Comparison of ENCODE assay signal across 19 cellular contexts in the genomic region with DNA sequence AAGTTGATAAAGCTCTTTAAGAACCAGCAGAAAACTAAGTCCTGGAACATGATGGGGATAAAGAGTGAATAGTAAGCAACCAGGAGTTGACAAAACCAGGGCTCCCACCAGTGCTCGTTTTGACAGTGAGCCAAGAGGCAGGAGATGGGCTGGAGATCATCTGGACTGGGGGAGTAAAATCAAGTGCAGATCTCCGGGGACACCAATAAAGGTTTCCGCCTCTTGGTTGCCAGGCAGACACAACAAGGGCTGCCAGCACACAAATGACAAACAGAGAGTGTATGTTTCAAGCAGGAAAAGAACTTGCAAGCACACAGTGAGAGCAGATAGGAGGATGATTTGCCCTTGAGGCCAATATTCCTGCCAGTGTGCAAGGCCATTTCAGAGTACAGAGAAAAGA.
DNase-seq lines count a peak whose midpoint lies in the region; ATAC-seq, FAIRE-seq and TF ChIP-seq lines count a peak whose summit lies in the region.
"Had no signal": no experiment of that assay in that cellular context is flagged by ENCODE, and none has a peak within 500 bp of the region (broad histone marks: within the 10 kb centered on the region; RNA-seq: fewer than 3 reads in every experiment).

No MANE protein-coding gene starts in this region.

- H3K4me3 ChIP-seq in BE2C (ENCODE audit: low read depth, low read length) (peak overlapping the region; percentile 9; the same call in 1 of the 2 replicates), keratinocyte (ENCODE audit: control insufficient read depth in 2 of 3, extremely low read depth in 1 of 3, insufficient read depth in 2 of 3, low read depth in 1 of 3, low read length in 3 of 3) (no peak overlapping the region)
- H3K4me3 ChIP-seq: adrenal gland; BLaER1 treated with 17β-estradiol and CSF1 and Interleukin-3, amounts not matched to agents 10 nM and 100 nM; gastrocnemius medialis; right lobe of liver; SJSA1 had no signal

- peak; percentile 87 for DNase-seq in BE2C
- no peak for DNase-seq in keratinocyte (ENCODE audit: low read depth, low spot score)
- DNase-seq in Kasumi-1 (lab: John Stamatoyannopoulos, UW) = no peak
- DNase-seq in activated CD4-positive, alpha-beta T cell treated with anti-CD3 and anti-CD28 coated beads, Interleukin-2, amount 50 U/mL, for 48 hours = no peak
- no peak for DNase-seq in GF-D8 (lab: John Stamatoyannopoulos, UW)
- no peak for DNase-seq in D341Med (ENCODE audit: low spot score)
- DNase-seq: activated B cell treated with CpG ODN at 0.5 μM for 24 hours; activated T-cell treated with anti-CD3 and anti-CD28 coated beads, Interleukin-2, amount 50 U/mL, for 1 hour; gastrocnemius medialis; kidney; natural killer cell; NCI-H774; right lobe of liver had no signal

- no peaks in the 10 kb centered on the region for H3K9me3 ChIP-seq in BE2C
- no peaks in the 10 kb centered on the region for H3K9me3 ChIP-seq in keratinocyte (ENCODE audit: control insufficient read depth, low read depth, low read length)
- H3K9me3 ChIP-seq: adrenal gland; BLaER1 treated with 17β-estradiol and CSF1 and Interleukin-3, amounts not matched to agents 10 nM and 100 nM; gastrocnemius medialis; right lobe of liver; SJSA1 had no signal

- peak overlapping the region; percentile 58 for H3K4me2 ChIP-seq in keratinocyte (ENCODE audit: control insufficient read depth, extremely low read depth, insufficient read depth, low read depth, low read length)

- no peaks in the 10 kb centered on the region for H4K20me1 ChIP-seq in keratinocyte (ENCODE audit: control insufficient read depth, extremely low read depth, insufficient read depth, low read length)
- H4K20me1 ChIP-seq: BLaER1 treated with 17β-estradiol and CSF1 and Interleukin-3, amounts not matched to agents 10 nM and 100 nM had no signal

- no peak overlapping the region for H3K9ac ChIP-seq in keratinocyte (ENCODE audit: control insufficient read depth, extremely low read depth, insufficient read depth, low read length)
- H3K9ac ChIP-seq: BLaER1 treated with 17β-estradiol and CSF1 and Interleukin-3, amounts not matched to agents 10 nM and 100 nM had no signal

- H3K27me3 ChIP-seq in BE2C = no peaks in the 10 kb centered on the region
- H3K27me3 ChIP-seq in keratinocyte (ENCODE audit: control insufficient read depth, extremely low read depth, insufficient read depth, low read length) = no peaks in the 10 kb centered on the region
- H3K27me3 ChIP-seq: adrenal gland; BLaER1 treated with 17β-estradiol and CSF1 and Interleukin-3, amounts not matched to agents 10 nM and 100 nM; gastrocnemius medialis; right lobe of liver; SJSA1 had no signal

- H3K4me1 ChIP-seq in BE2C (peaks cover 21% of the 10 kb centered on the region), keratinocyte (ENCODE audit: control insufficient read depth, extremely low read depth, insufficient read depth, low read length) (peaks cover 20% of the 10 kb centered on the region)
- H3K4me1 ChIP-seq: gastrocnemius medialis, right lobe of liver, SJSA1 had no signal

- FAIRE-seq in keratinocyte (lab: Jason Lieb, UNC) = no peak
- FAIRE-seq: GM18507, kidney had no signal

- TF ChIP-seq CTCF in BE2C (IDR thresholded peaks at IDR 0.05; ENCODE audit: low read depth, low read length) (no peak), keratinocyte (optimal IDR thresholded peaks at IDR 0.05 in 1 of 3, IDR thresholded peaks at IDR 0.05 in 1 of 3, conservative IDR thresholded peaks at IDR 0.05 in 1 of 3; ENCODE audit: extremely low read depth in 1 of 3, insufficient read depth in 2 of 3, low read length in 3 of 3) (no peak)

- H2AFZ ChIP-seq in keratinocyte (ENCODE audit: control insufficient read depth, low read length) = no peak overlapping the region

- dilution Hi-C loops in keratinocyte (cut with MboI; ENCODE audit: extremely low pct_ligation_motif_present, low sequenced_read_pairs) = no loop called here

- H3K27ac ChIP-seq in keratinocyte (ENCODE audit: control insufficient read depth, insufficient read depth, low read length) = peak overlapping the region; percentile 75
- H3K27ac ChIP-seq: adrenal gland; BLaER1 treated with 17β-estradiol and CSF1 and Interleukin-3, amounts not matched to agents 10 nM and 100 nM; gastrocnemius medialis; right lobe of liver; SJSA1 had no signal

- no peaks in the 10 kb centered on the region for H3K79me2 ChIP-seq in keratinocyte (ENCODE audit: control insufficient read depth, insufficient read depth, low read length)

- H3K9me1 ChIP-seq in keratinocyte (ENCODE audit: control insufficient read depth, extremely low read depth, insufficient read depth, low read length) = no peaks in the 10 kb centered on the region

- H3K36me3 ChIP-seq in BE2C (no peaks in the 10 kb centered on the region), keratinocyte (ENCODE audit: control insufficient read depth in 2 of 2, extremely low read depth in 1 of 2, insufficient read depth in 2 of 2, low read length in 2 of 2) (no peaks in the 10 kb centered on the region)
- H3K36me3 ChIP-seq: adrenal gland; BLaER1 treated with 17β-estradiol and CSF1 and Interleukin-3, amounts not matched to agents 10 nM and 100 nM; gastrocnemius medialis; right lobe of liver; SJSA1 had no signal

- ATAC-seq in HG03460 (IDR thresholded peaks at IDR 0.05; ENCODE audit: unreplicated experiment) (peak; percentile 6), SK-N-SH treated with all-trans-retinoic acid at 6 μM for 48 hours (peak; percentile 62)
- ATAC-seq: gastrocnemius medialis, natural killer cell, right lobe of liver had no signal

TF ChIP-seq in SK-N-SH treated with all-trans-retinoic acid at 6 μM for 48 hours, 23 proteins besides CTCF, POLR2A, EP300 and RAD21:
- TF ChIP-seq ZFP3 (CRISPR knock-in tag; IDR thresholded peaks at IDR 0.05) = no peak
- TF ChIP-seq, protein P1, sequence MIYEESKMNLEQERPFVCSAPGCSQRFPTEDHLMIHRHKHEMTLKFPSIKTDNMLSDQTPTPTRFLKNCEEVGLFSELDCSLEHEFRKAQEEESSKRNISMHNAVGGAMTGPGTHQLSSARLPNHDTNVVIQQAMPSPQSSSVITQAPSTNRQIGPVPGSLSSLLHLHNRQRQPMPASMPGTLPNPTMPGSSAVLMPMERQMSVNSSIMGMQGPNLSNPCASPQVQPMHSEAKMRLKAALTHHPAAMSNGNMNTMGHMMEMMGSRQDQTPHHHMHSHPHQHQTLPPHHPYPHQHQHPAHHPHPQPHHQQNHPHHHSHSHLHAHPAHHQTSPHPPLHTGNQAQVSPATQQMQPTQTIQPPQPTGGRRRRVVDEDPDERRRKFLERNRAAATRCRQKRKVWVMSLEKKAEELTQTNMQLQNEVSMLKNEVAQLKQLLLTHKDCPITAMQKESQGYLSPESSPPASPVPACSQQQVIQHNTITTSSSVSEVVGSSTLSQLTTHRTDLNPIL (CRISPR knock-in tag; IDR thresholded peaks at IDR 0.05; ENCODE audit: low read depth) = no peak
- TF ChIP-seq CSDC2 (CRISPR knock-in tag; IDR thresholded peaks at IDR 0.05) = no peak
- TF ChIP-seq, protein P2, sequence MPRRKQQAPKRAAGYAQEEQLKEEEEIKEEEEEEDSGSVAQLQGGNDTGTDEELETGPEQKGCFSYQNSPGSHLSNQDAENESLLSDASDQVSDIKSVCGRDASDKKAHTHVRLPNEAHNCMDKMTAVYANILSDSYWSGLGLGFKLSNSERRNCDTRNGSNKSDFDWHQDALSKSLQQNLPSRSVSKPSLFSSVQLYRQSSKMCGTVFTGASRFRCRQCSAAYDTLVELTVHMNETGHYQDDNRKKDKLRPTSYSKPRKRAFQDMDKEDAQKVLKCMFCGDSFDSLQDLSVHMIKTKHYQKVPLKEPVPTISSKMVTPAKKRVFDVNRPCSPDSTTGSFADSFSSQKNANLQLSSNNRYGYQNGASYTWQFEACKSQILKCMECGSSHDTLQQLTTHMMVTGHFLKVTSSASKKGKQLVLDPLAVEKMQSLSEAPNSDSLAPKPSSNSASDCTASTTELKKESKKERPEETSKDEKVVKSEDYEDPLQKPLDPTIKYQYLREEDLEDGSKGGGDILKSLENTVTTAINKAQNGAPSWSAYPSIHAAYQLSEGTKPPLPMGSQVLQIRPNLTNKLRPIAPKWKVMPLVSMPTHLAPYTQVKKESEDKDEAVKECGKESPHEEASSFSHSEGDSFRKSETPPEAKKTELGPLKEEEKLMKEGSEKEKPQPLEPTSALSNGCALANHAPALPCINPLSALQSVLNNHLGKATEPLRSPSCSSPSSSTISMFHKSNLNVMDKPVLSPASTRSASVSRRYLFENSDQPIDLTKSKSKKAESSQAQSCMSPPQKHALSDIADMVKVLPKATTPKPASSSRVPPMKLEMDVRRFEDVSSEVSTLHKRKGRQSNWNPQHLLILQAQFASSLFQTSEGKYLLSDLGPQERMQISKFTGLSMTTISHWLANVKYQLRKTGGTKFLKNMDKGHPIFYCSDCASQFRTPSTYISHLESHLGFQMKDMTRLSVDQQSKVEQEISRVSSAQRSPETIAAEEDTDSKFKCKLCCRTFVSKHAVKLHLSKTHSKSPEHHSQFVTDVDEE (CRISPR knock-in tag; IDR thresholded peaks at IDR 0.05) = no peak
- peak; percentile 57; the same call in 1 of the 2 replicates for TF ChIP-seq TCF4 (CRISPR knock-in tag; IDR thresholded peaks at IDR 0.05; ENCODE audit: borderline replicate concordance)
- TF ChIP-seq, protein P3, sequence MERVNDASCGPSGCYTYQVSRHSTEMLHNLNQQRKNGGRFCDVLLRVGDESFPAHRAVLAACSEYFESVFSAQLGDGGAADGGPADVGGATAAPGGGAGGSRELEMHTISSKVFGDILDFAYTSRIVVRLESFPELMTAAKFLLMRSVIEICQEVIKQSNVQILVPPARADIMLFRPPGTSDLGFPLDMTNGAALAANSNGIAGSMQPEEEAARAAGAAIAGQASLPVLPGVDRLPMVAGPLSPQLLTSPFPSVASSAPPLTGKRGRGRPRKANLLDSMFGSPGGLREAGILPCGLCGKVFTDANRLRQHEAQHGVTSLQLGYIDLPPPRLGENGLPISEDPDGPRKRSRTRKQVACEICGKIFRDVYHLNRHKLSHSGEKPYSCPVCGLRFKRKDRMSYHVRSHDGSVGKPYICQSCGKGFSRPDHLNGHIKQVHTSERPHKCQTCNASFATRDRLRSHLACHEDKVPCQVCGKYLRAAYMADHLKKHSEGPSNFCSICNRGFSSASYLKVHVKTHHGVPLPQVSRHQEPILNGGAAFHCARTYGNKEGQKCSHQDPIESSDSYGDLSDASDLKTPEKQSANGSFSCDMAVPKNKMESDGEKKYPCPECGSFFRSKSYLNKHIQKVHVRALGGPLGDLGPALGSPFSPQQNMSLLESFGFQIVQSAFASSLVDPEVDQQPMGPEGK (CRISPR knock-in tag; IDR thresholded peaks at IDR 0.05; ENCODE audit: borderline replicate concordance) = no peak
TF ChIP-seq in SK-N-SH treated with all-trans-retinoic acid at 6 μM for 48 hours: peak in this region for 1.
